In the genomic region with DNA sequence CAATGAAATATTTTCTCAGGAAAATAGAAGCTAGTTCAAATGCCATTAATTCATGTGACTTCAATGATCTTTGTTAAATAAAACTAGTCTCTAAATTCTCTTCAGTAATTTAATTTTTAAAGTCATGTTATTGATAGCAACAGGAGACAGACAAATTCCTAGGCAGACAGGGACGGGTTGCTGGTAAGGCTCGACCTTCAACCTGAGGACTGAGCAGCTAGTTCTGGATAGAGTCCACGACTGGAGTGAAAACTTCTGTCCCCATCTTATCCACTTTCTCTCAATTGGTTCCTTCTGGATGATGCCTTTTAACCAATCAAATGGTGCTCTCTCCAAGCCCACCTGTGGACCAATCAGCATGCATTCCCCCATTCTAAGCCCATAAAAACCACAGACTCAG, we compare ENCODE assay signal across 26 cellular contexts. TPM values are rescaled to one million over a fixed set of nuclear protein-coding genes. Genes with fewer than 3 reads are reported as not detected.
DNase-seq lines count a peak whose midpoint lies in the region; ATAC-seq and TF ChIP-seq lines count a peak whose summit lies in the region.
"Had no signal": no experiment of that assay in that cellular context is flagged by ENCODE, and none has a peak within 500 bp of the region (broad histone marks: within the 10 kb centered on the region; RNA-seq: fewer than 3 reads in every experiment).

No MANE protein-coding gene starts in this region.

- peak overlapping the region; percentile 90 for H3K27ac Mint-ChIP-seq in endodermal cell
- H3K27ac Mint-ChIP-seq in nephron, result peak overlapping the region; percentile 83 to 98 (median 92)
- H3K27ac Mint-ChIP-seq: CD8-positive, alpha-beta memory T cell had no signal

- H3K79me2 ChIP-seq in hepatocyte, result no peaks in the 10 kb centered on the region

- H3K27ac ChIP-seq in endodermal cell (ENCODE audit: low read depth, low read length) (no peak overlapping the region), hepatocyte (peak overlapping the region; percentile 90), suprapubic skin (peak overlapping the region; percentile 82), colonic mucosa (no peak overlapping the region)

- H3K9me3 ChIP-seq in endodermal cell (ENCODE audit: control insufficient read depth, low read length) (peaks cover 40% of the 10 kb centered on the region), hepatocyte (ENCODE audit: low read depth) (peaks cover 4% of the 10 kb centered on the region), suprapubic skin (peaks cover 2% of the 10 kb centered on the region), colonic mucosa (no peaks in the 10 kb centered on the region)

- no peak for TF ChIP-seq POLR2A in suprapubic skin (IDR thresholded peaks at IDR 0.05)

- H3K4me3 ChIP-seq in endodermal cell (ENCODE audit: low read length) (peak overlapping the region; percentile 66), hepatocyte (no peak overlapping the region), suprapubic skin (no peak overlapping the region), colonic mucosa (no peak overlapping the region)

- TF ChIP-seq CTCF in endodermal cell (conservative IDR thresholded peaks at IDR 0.05), result no peak
- TF ChIP-seq CTCF in hepatocyte (IDR thresholded peaks at IDR 0.05; ENCODE audit: poor library complexity), result no peak
- no peak for TF ChIP-seq CTCF in nephron (IDR thresholded peaks at IDR 0.05; ENCODE audit: unreplicated experiment in 3 of 3)
- TF ChIP-seq CTCF in suprapubic skin (IDR thresholded peaks at IDR 0.05), result no peak
- no peak for TF ChIP-seq CTCF in colonic mucosa (IDR thresholded peaks at IDR 0.05)

- H3K27me3 Mint-ChIP-seq in endodermal cell (ENCODE audit: insufficient read depth) (no peaks in the 10 kb centered on the region), nephron (ENCODE audit: low read depth) (peaks cover 4% of the 10 kb centered on the region)

- H3K9me2 ChIP-seq in hepatocyte (replicated peaks; ENCODE audit: insufficient read depth), result no peaks in the 10 kb centered on the region

- H3K4me1 ChIP-seq in endodermal cell (ENCODE audit: control insufficient read depth, insufficient read depth, low read length), result no peaks in the 10 kb centered on the region
- H3K4me1 ChIP-seq in hepatocyte (ENCODE audit: insufficient read depth), result peaks cover 3% of the 10 kb centered on the region
- no peaks in the 10 kb centered on the region for H3K4me1 ChIP-seq in suprapubic skin
- H3K4me1 ChIP-seq in colonic mucosa, result no peaks in the 10 kb centered on the region
- H3K4me1 ChIP-seq: BE2C had no signal

- WGBS in endodermal cell (ENCODE audit: insufficient coverage in 1 of 2, insufficient read length in 1 of 2), 2 experiments, result 84 to 95% methylated on average over 3 of the region's 3 CpGs
- 73% methylated on average over 3 of the region's 3 CpGs for WGBS in hepatocyte (ENCODE audit: low lambda C conversion rate, missing lambda C conversion rate)
- 86% methylated on average over 3 of the region's 3 CpGs for WGBS in suprapubic skin

- intact Hi-C loops in colonic mucosa (cut with DNase I), result no loop called here

- H3K36me3 ChIP-seq in endodermal cell (ENCODE audit: control insufficient read depth, insufficient read depth, low read length), result no peaks in the 10 kb centered on the region
- no peaks in the 10 kb centered on the region for H3K36me3 ChIP-seq in hepatocyte (replicated peaks; ENCODE audit: insufficient read depth, low read depth)
- no peaks in the 10 kb centered on the region for H3K36me3 ChIP-seq in suprapubic skin
- H3K36me3 ChIP-seq in colonic mucosa, result no peaks in the 10 kb centered on the region
- H3K36me3 ChIP-seq: BE2C had no signal

- no peak overlapping the region for H2AFZ ChIP-seq in hepatocyte

- H3K4me2 ChIP-seq in hepatocyte, result peak overlapping the region; percentile 60

- DNase-seq in endodermal cell (no peak), hepatocyte (ENCODE audit: low spot score) (no peak), suprapubic skin (ENCODE audit: low spot score in 2 of 2) (no peak), NCI-H2029 treated with DMSO at 0.1 percent for 48 hours (lab: John Stamatoyannopoulos, UW) (no peak), colonic mucosa (no peak), AG20443 (ENCODE audit: low spot score) (no peak)
- DNase-seq: BE2C; CD8-positive, alpha-beta memory T cell; DMS53; H7; Karpas-422; NCI-H1092 treated with DMSO at 0.1 percent for 48 hours; NCI-H1436; NCI-H187; NCI-H2107; NCI-H524 treated with DMSO at 0.1 percent for 48 hours; NK-92 treated with Interleukin-12 subunit alpha and Interleukin-12 subunit beta, amount 100 ng/mL, for 24 hours; PC-3; Right ventricle myocardium superior had no signal

- H3K4me1 Mint-ChIP-seq in endodermal cell (peaks cover 12% of the 10 kb centered on the region), nephron (no peaks in the 10 kb centered on the region)
- H3K4me1 Mint-ChIP-seq: CD14-positive monocyte had no signal

- H3K9ac ChIP-seq in endodermal cell (ENCODE audit: extremely low read depth, low read length, poor library complexity, severe bottlenecking), result no peak overlapping the region
- no peak overlapping the region for H3K9ac ChIP-seq in colonic mucosa (ENCODE audit: low read depth in 2 of 2, low read length in 2 of 2)

- H3K27me3 ChIP-seq in endodermal cell (ENCODE audit: control insufficient read depth, insufficient read depth, low read length, poor library complexity, severe bottlenecking) (no peaks in the 10 kb centered on the region), hepatocyte (no peaks in the 10 kb centered on the region), suprapubic skin (no peaks in the 10 kb centered on the region), colonic mucosa (no peaks in the 10 kb centered on the region)
- H3K27me3 ChIP-seq: BE2C had no signal

- ATAC-seq in HG02623 (IDR thresholded peaks at IDR 0.05; ENCODE audit: unreplicated experiment), result no peak
- ATAC-seq: HepG2, PC-3 had no signal

- H3K9me3 Mint-ChIP-seq in endodermal cell (peaks cover 63% of the 10 kb centered on the region), nephron (peaks cover 32% of the 10 kb centered on the region)

- H3K36me3 Mint-ChIP-seq in endodermal cell (ENCODE audit: low read depth) (no peaks in the 10 kb centered on the region), nephron (ENCODE audit: low read depth) (peaks cover 3% of the 10 kb centered on the region)
- H3K36me3 Mint-ChIP-seq: CD14-positive monocyte; CD8-positive, alpha-beta memory T cell had no signal

- H4K20me1 ChIP-seq in hepatocyte (ENCODE audit: insufficient read depth, poor library complexity, severe bottlenecking), result no peaks in the 10 kb centered on the region

- TF ChIP-seq EP300 in suprapubic skin (IDR thresholded peaks at IDR 0.05), result no peak

- H3K4me3 Mint-ChIP-seq in endodermal cell (peak overlapping the region; percentile 29), nephron (no peak overlapping the region)
- H3K4me3 Mint-ChIP-seq: CD14-positive monocyte; CD8-positive, alpha-beta memory T cell had no signal

RNA-seq across cellular contexts. Expression of a gene that starts 43.8 kb away (rescaled TPM):
- total RNA-seq in endodermal cell (under 1 TPM; 0.22 to 0.66 TPM), hepatocyte (1.0 and 2.0 TPM in 2 replicates), suprapubic skin (1 to 10 TPM in 3 of 4 donors, under 1 TPM in 1; 0.64 to 5.7 (median 3.3) TPM), colonic mucosa (1 to 10 TPM; 2.6 to 5.4 TPM)
- polyA plus RNA-seq in endodermal cell (2013, experiment 1 of 2), result 0.18 TPM
- polyA plus RNA-seq in endodermal cell (2013, experiment 2 of 2), result 0.29 TPM
- 2.6 and 6.2 TPM in 2 replicates for polyA plus RNA-seq in hepatocyte
- total RNA-seq: HepG2, HT1080, PC-3, RPMI7951, SK-MEL-5 had no signal
- polyA plus RNA-seq: CD14-positive monocyte; CD8-positive, alpha-beta memory T cell; HepG2 had no signal

Comparison
In these comparisons a context has a peak if more than half of its experiments do, and no peak if none do; other contexts are left out.
1. H3K27ac ChIP-seq: peak in hepatocyte (single experiment) and suprapubic skin (single experiment); none in endodermal cell (single experiment) and colonic mucosa (single experiment).